23 cellular contexts compared by ENCODE assay signal in the genomic region with DNA sequence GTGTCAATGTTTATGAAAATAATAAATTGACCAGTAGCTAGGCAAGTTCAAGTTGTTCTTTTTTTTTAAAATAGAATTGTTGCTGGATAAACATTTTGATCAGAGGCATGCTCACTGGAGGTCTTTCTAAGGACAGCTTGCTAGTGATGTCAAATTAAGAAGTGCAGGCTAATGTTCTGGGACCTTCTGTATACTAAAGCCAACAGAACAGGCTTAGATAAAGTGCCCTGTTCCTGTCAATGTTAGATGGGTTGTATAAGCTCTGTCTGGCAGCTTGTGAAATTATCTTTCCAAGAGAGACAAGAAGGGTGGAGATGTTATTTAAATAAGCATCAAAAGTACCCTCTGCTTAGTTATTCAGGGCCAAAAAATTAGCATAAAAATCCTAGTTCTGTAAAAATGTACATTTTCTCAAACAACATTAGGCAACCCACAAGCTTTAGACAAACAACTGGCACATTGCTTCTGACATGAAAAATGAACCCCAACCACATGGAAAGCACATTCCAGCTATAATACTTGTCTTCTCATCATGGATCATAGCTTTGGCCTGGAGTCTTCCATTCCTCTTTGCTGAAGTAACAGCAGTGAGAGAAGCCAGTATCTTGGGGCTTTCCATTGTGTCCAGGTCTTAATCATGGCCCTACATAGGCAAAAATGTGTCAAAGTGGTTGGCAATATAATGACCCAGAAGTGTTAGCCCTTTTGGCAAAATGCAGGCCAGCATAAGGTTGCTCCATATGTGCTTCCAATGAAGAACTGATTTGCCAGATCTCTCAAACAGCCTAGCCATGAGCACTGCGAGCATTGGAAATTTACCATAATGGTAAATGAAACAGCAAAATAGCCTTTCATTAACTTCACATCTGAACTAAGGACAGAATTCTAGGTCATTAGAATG.
"Had no signal": no experiment of that assay in that cellular context is flagged by ENCODE, and none has a peak within 500 bp of the region (broad histone marks: within the 10 kb centered on the region; RNA-seq: fewer than 3 reads in every experiment).

No MANE protein-coding gene starts in this region.

- H3K36me3 Mint-ChIP-seq: naive thymus-derived CD4-positive, alpha-beta T cell; stimulated activated naive B cell treated with anti-CD40 and anti-IgM and Interleukin-4, amounts not matched to agents 10 μg/mL and 1 μg/mL and 100 μg/mL, for 72 hours had no signal

- H3K4me2 ChIP-seq: hepatocyte had no signal

- FAIRE-seq: kidney had no signal

- H3K4me3 Mint-ChIP-seq: effector memory CD8-positive, alpha-beta T cell; naive thymus-derived CD4-positive, alpha-beta T cell; stimulated activated naive B cell treated with anti-CD40 and anti-IgM and Interleukin-4, amounts not matched to agents 10 μg/mL and 1 μg/mL and 100 μg/mL, for 72 hours; stimulated activated naive CD8-positive, alpha-beta T cell treated with anti-CD3 and anti-CD28 coated beads, Interleukin-15, amount 100 ng/mL, for 72 hours had no signal

- H2AFZ ChIP-seq: hepatocyte had no signal

- H3K27me3 ChIP-seq: esophagus muscularis mucosa, foreskin keratinocyte, hepatocyte, neutrophil, spleen, testis, tibial nerve, upper lobe of right lung, vagina had no signal

- ATAC-seq: effector memory CD8-positive, alpha-beta T cell; foreskin keratinocyte; left cardiac atrium; naive thymus-derived CD4-positive, alpha-beta T cell; sciatic nerve; stimulated activated naive B cell treated with anti-CD40 and anti-IgM and Interleukin-4, amounts not matched to agents 10 μg/mL and 1 μg/mL and 100 μg/mL, for 72 hours; stimulated activated naive CD8-positive, alpha-beta T cell treated with anti-CD3 and anti-CD28 coated beads, Interleukin-15, amount 100 ng/mL, for 72 hours; upper lobe of right lung had no signal

- DNase-seq: effector memory CD8-positive, alpha-beta T cell; kidney; left cardiac atrium; left ventricle myocardium inferior; naive thymus-derived CD4-positive, alpha-beta T cell; posterior cingulate gyrus; spleen; stimulated activated CD4-positive, alpha-beta T cell treated with anti-CD3 and anti-CD28 coated beads, Interleukin-15, amount 100 ng/mL, for 24 hours; stimulated activated CD4-positive, alpha-beta T cell treated with anti-CD3 and anti-CD28 coated beads, Interleukin-1b, Interleukin-23, amount 100 ng/mL, for 48 hours; stimulated activated CD4-positive, alpha-beta T cell treated with anti-CD3 and anti-CD28 coated beads, Interleukin-4, amount 100 ng/mL, for 24 hours; stimulated activated naive B cell treated with anti-CD40 and anti-IgM and Interleukin-4, amounts not matched to agents 10 μg/mL and 1 μg/mL and 100 μg/mL, for 72 hours; stimulated activated naive CD8-positive, alpha-beta T cell treated with anti-CD3 and anti-CD28 coated beads, Interleukin-15, amount 100 ng/mL, for 72 hours; testis; upper lobe of right lung had no signal

- H3K4me1 ChIP-seq: foreskin keratinocyte, left ventricle myocardium inferior, spleen, testis, tibial nerve, upper lobe of right lung, vagina had no signal

- H3K27me3 Mint-ChIP-seq: effector memory CD8-positive, alpha-beta T cell; naive thymus-derived CD4-positive, alpha-beta T cell; stimulated activated naive B cell treated with anti-CD40 and anti-IgM and Interleukin-4, amounts not matched to agents 10 μg/mL and 1 μg/mL and 100 μg/mL, for 72 hours; stimulated activated naive CD8-positive, alpha-beta T cell treated with anti-CD3 and anti-CD28 coated beads, Interleukin-15, amount 100 ng/mL, for 72 hours had no signal

- H3K9me3 ChIP-seq: esophagus muscularis mucosa, left ventricle myocardium inferior, neutrophil, spleen, testis, tibial nerve, upper lobe of right lung, vagina had no signal

- H3K27ac Mint-ChIP-seq: effector memory CD8-positive, alpha-beta T cell; naive thymus-derived CD4-positive, alpha-beta T cell; stimulated activated naive B cell treated with anti-CD40 and anti-IgM and Interleukin-4, amounts not matched to agents 10 μg/mL and 1 μg/mL and 100 μg/mL, for 72 hours; stimulated activated naive CD8-positive, alpha-beta T cell treated with anti-CD3 and anti-CD28 coated beads, Interleukin-15, amount 100 ng/mL, for 72 hours had no signal

- H3K9me3 Mint-ChIP-seq: stimulated activated naive B cell treated with anti-CD40 and anti-IgM and Interleukin-4, amounts not matched to agents 10 μg/mL and 1 μg/mL and 100 μg/mL, for 72 hours had no signal

- H3K27ac ChIP-seq: epithelial cell of prostate, esophagus muscularis mucosa, foreskin keratinocyte, hepatocyte, left ventricle myocardium inferior, neutrophil, spleen, testis, tibial nerve, upper lobe of right lung, vagina had no signal

- H3K79me2 ChIP-seq: hepatocyte had no signal

- H3K4me3 ChIP-seq: esophagus muscularis mucosa, hepatocyte, left ventricle myocardium inferior, lung, spleen, testis, tibial nerve, upper lobe of right lung, vagina had no signal

- H3K4me1 Mint-ChIP-seq: naive thymus-derived CD4-positive, alpha-beta T cell; stimulated activated naive B cell treated with anti-CD40 and anti-IgM and Interleukin-4, amounts not matched to agents 10 μg/mL and 1 μg/mL and 100 μg/mL, for 72 hours; stimulated activated naive CD8-positive, alpha-beta T cell treated with anti-CD3 and anti-CD28 coated beads, Interleukin-15, amount 100 ng/mL, for 72 hours had no signal

- H3K36me3 ChIP-seq: esophagus muscularis mucosa, left ventricle myocardium inferior, neutrophil, spleen, tibial nerve, upper lobe of right lung, vagina had no signal
